In genomic region chr6:70310063-70310694, GRCh38 we compare ENCODE assay signal across 8 cellular contexts. TPM values are rescaled to one million over a fixed set of nuclear protein-coding genes. Genes with fewer than 3 reads are reported as not detected.
DNase-seq lines count a peak whose midpoint lies in the region; ATAC-seq and TF ChIP-seq lines count a peak whose summit lies in the region.

No MANE protein-coding gene starts in this region.

- TF ChIP-seq CTCF in vagina (IDR thresholded peaks at IDR 0.05), result peak; percentile 32 to 52 (median 44)

- H3K9me3 ChIP-seq in adipocyte (ENCODE audit: control insufficient read depth, low read length) (no peaks in the 10 kb centered on the region), vagina (no peaks in the 10 kb centered on the region)

- peaks cover 2% of the 10 kb centered on the region for H3K4me1 Mint-ChIP-seq in activated CD4-positive, alpha-beta memory T cell treated with anti-CD3 and anti-CD28 coated beads for 36 hours (ENCODE audit: low read depth)

- intact Hi-C loops in vagina (cut with DNase I), result no loop called here
- intact Hi-C loops in activated CD4-positive, alpha-beta memory T cell treated with anti-CD3 and anti-CD28 coated beads for 36 hours (cut with micrococcal nuclease), result loop anchor here (1.0 to 5.0 kb wide), 6 partner anchors 59 to 703 kb away; partner anchors contain the start of gene B3GAT2

- H3K4me3 Mint-ChIP-seq in activated CD4-positive, alpha-beta memory T cell treated with anti-CD3 and anti-CD28 coated beads for 36 hours, result no peak overlapping the region

- no peaks in the 10 kb centered on the region for H3K36me3 Mint-ChIP-seq in activated CD4-positive, alpha-beta memory T cell treated with anti-CD3 and anti-CD28 coated beads for 36 hours

- H3K27me3 ChIP-seq in adipocyte (replicated peaks; ENCODE audit: control insufficient read depth, insufficient read depth, low read length) (peaks cover 60% of the 10 kb centered on the region), vagina (no peaks in the 10 kb centered on the region)

- H3K36me3 ChIP-seq in adipocyte (ENCODE audit: control insufficient read depth, insufficient read depth, low read length, severe bottlenecking), result no peaks in the 10 kb centered on the region
- no peaks in the 10 kb centered on the region for H3K36me3 ChIP-seq in vagina

- CTCF ChIA-PET in activated CD4-positive, alpha-beta memory T cell treated with anti-CD3 and anti-CD28 coated beads for 36 hours (lab: Charles Lee), result interaction anchor here (0.5 to 6.7 kb wide), 26 partner anchors 10 to 704 kb away, joined by 3 to 175 read pairs (median 5); partner anchors contain the start of gene B3GAT2

- DNase-seq in NCI-H2196 (lab: John Stamatoyannopoulos, UW; ENCODE audit: unreplicated experiment), result peak; percentile 58
- DNase-seq in NCI-H2196 treated with DMSO at 0.1 percent for 48 hours (lab: John Stamatoyannopoulos, UW; ENCODE audit: unreplicated experiment), result no peak
- peak; percentile 57 for DNase-seq in LoVo (ENCODE audit: low spot score)
- peak; percentile 71 for DNase-seq in adipocyte (ENCODE audit: low read depth)
- DNase-seq in iris pigment epithelial cell (ENCODE audit: low read depth), result peak; percentile 66
- no peak for DNase-seq in vagina (ENCODE audit: extremely low spot score in 2 of 2)
- no peak for DNase-seq in activated CD4-positive, alpha-beta memory T cell treated with anti-CD3 and anti-CD28 coated beads for 36 hours

- no peak overlapping the region for H3K27ac Mint-ChIP-seq in activated CD4-positive, alpha-beta memory T cell treated with anti-CD3 and anti-CD28 coated beads for 36 hours

- TF ChIP-seq POLR2A in vagina (IDR thresholded peaks at IDR 0.05), result no peak

- POLR2A ChIA-PET in activated CD4-positive, alpha-beta memory T cell treated with anti-CD3 and anti-CD28 coated beads for 36 hours (lab: Charles Lee), result no interaction called here

- ATAC-seq in HG02852 (IDR thresholded peaks at IDR 0.05; ENCODE audit: unreplicated experiment), result no peak

- H3K9ac ChIP-seq in adipocyte (ENCODE audit: low read length), result no peak overlapping the region

- H3K4me1 ChIP-seq in adipocyte (ENCODE audit: control insufficient read depth, insufficient read depth, low read length) (no peaks in the 10 kb centered on the region), vagina (no peaks in the 10 kb centered on the region)

- H3K27ac ChIP-seq in vagina, result no peak overlapping the region

- no peaks in the 10 kb centered on the region for H3K9me3 Mint-ChIP-seq in activated CD4-positive, alpha-beta memory T cell treated with anti-CD3 and anti-CD28 coated beads for 36 hours

- H3K4me3 ChIP-seq in adipocyte (ENCODE audit: low read length) (no peak overlapping the region), vagina (no peak overlapping the region)

- H3K27me3 Mint-ChIP-seq in activated CD4-positive, alpha-beta memory T cell treated with anti-CD3 and anti-CD28 coated beads for 36 hours, result peaks cover 15% of the 10 kb centered on the region

RNA-seq across cellular contexts. Expression of gene COL9A1, which starts 7.3 kb away (rescaled TPM):
- total RNA-seq in vagina, result 1.7 TPM
- not detected for total RNA-seq in activated CD4-positive, alpha-beta memory T cell treated with anti-CD3 and anti-CD28 coated beads for 36 hours

Comparison
In these comparisons a context has a peak if more than half of its experiments do, and no peak if none do; other contexts are left out.
1. DNase-seq: peak in NCI-H2196 (single experiment), LoVo (single experiment), adipocyte (single experiment) and iris pigment epithelial cell (single experiment); none in NCI-H2196 treated with DMSO at 0.1 percent for 48 hours (single experiment), vagina (0 of 2) and activated CD4-positive, alpha-beta memory T cell treated with anti-CD3 and anti-CD28 coated beads for 36 hours (single experiment).